18 cellular contexts compared by ENCODE assay signal in genomic region chr6:151058021-151058733, GRCh38.
DNase-seq lines count a peak whose midpoint lies in the region; ATAC-seq, FAIRE-seq and TF ChIP-seq lines count a peak whose summit lies in the region.
"Had no signal": no experiment of that assay in that cellular context is flagged by ENCODE, and none has a peak within 500 bp of the region (broad histone marks: within the 10 kb centered on the region; RNA-seq: fewer than 3 reads in every experiment).

No MANE protein-coding gene starts in this region.

- no peak overlapping the region for H3K9ac ChIP-seq in HepG2 (ENCODE audit: insufficient read depth, low read depth, low read length)
- peak overlapping the region in 1 of 2 donors; percentile 15 for H3K9ac ChIP-seq in kidney (ENCODE audit: low read length in 2 of 2)

- H3K4me3 Mint-ChIP-seq in naive thymus-derived CD8-positive, alpha-beta T cell = no peak overlapping the region
- H3K4me3 Mint-ChIP-seq in immature natural killer cell = no peak overlapping the region
- H3K4me3 Mint-ChIP-seq: IgD-negative memory B cell; natural killer cell; stimulated activated effector memory CD8-positive, alpha-beta T cell treated with anti-CD3 and anti-CD28 coated beads, Interleukin-12 subunit alpha, Interleukin-12 subunit beta, amount 100 ng/mL, for 72 hours; WTC11 had no signal

- no peaks in the 10 kb centered on the region for H3K79me2 ChIP-seq in HepG2 (ENCODE audit: insufficient read depth, low read length)

- peaks cover 47% of the 10 kb centered on the region for H3K4me1 ChIP-seq in HepG2 (ENCODE audit: insufficient read depth, low read length)
- peaks cover 0 to 8% (median 0%) of the 10 kb centered on the region in 4 donors for H3K4me1 ChIP-seq in right lobe of liver
- H3K4me1 ChIP-seq in kidney (ENCODE audit: control insufficient read depth in 1 of 2, insufficient read depth in 1 of 2, low read depth in 1 of 2, low read length in 2 of 2) = peaks cover 7 to 27% of the 10 kb centered on the region in 2 donors

- ATAC-seq in HepG2 = no peak
- ATAC-seq in right lobe of liver = no peak
- ATAC-seq in naive thymus-derived CD8-positive, alpha-beta T cell = no peak
- ATAC-seq: natural killer cell; sciatic nerve; stimulated activated effector memory CD8-positive, alpha-beta T cell treated with anti-CD3 and anti-CD28 coated beads, Interleukin-12 subunit alpha, Interleukin-12 subunit beta, amount 100 ng/mL, for 72 hours; WTC11 had no signal

- no peak for DNase-seq in HepG2 (ENCODE audit: low spot score)
- DNase-seq in right lobe of liver = no peak
- DNase-seq in dermis microvascular lymphatic vessel endothelial cell (ENCODE audit: low read depth in 2 of 2) = peak; percentile 36 to 48
- no peak for DNase-seq in kidney
- DNase-seq in hippocampal formation (lab: John Stamatoyannopoulos, UW) = no peak
- no peak for DNase-seq in naive thymus-derived CD8-positive, alpha-beta T cell
- no peak for DNase-seq in immature natural killer cell
- DNase-seq in NK-92 (lab: John Stamatoyannopoulos, UW; ENCODE audit: unreplicated experiment) = no peak
- DNase-seq: activated gamma-delta T cell treated with Interleukin-2 at 50 U/mL for 16 hours; Caco-2; natural killer cell; NCI-H2227 treated with DMSO at 0.1 percent for 48 hours; stimulated activated CD4-positive, alpha-beta T cell treated with anti-CD3 and anti-CD28 coated beads, Interleukin-4, amount 100 ng/mL, for 4 hours had no signal

- no peaks in the 10 kb centered on the region for H3K4me1 Mint-ChIP-seq in naive thymus-derived CD8-positive, alpha-beta T cell
- H3K4me1 Mint-ChIP-seq in immature natural killer cell = no peaks in the 10 kb centered on the region
- H3K4me1 Mint-ChIP-seq: IgD-negative memory B cell; natural killer cell; stimulated activated effector memory CD8-positive, alpha-beta T cell treated with anti-CD3 and anti-CD28 coated beads, Interleukin-12 subunit alpha, Interleukin-12 subunit beta, amount 100 ng/mL, for 72 hours; WTC11 had no signal

- H3K27ac ChIP-seq in HepG2 (ENCODE audit: extremely low read length, insufficient read depth, low read length) = no peak overlapping the region
- H3K27ac ChIP-seq in right lobe of liver = no peak overlapping the region
- peak overlapping the region; percentile 7 to 14 for H3K27ac ChIP-seq in kidney (ENCODE audit: low read depth in 2 of 2, low read length in 2 of 2)

- WGBS in HepG2 (ENCODE audit: low lambda C conversion rate) = 95% methylated on average over 8 of the region's 9 CpGs
- 91% methylated on average over 7 of the region's 9 CpGs for WGBS in right lobe of liver (ENCODE audit: insufficient coverage, low coverage, low lambda C conversion rate, missing lambda C conversion rate)

- CTCF ChIA-PET in HepG2 (lab: Yijun Ruan, JAX; ENCODE audit: low intra/inter-chr PET ratio, low total read pairs) = no interaction called here

- H3K36me3 ChIP-seq in HepG2 (replicated peaks in 1 of 2; ENCODE audit: control insufficient read depth in 1 of 2, insufficient read depth in 2 of 2, low read length in 2 of 2) = no peaks in the 10 kb centered on the region; a peak in 1 of 5 replicates
- no peaks in the 10 kb centered on the region for H3K36me3 ChIP-seq in right lobe of liver
- H3K36me3 ChIP-seq in kidney (ENCODE audit: control insufficient read depth in 1 of 2, insufficient read depth in 2 of 2, low read length in 2 of 2) = no peaks in the 10 kb centered on the region

- H4K20me1 ChIP-seq in HepG2 (ENCODE audit: insufficient read depth, low read length) = no peaks in the 10 kb centered on the region

- TF ChIP-seq EP300 in HepG2 (IDR thresholded peaks at IDR 0.05; ENCODE audit: low read depth in 2 of 2, low read length in 2 of 2) (no peak), HepG2 (CRISPR knock-in tag; IDR thresholded peaks at IDR 0.05; ENCODE audit: borderline replicate concordance) (no peak)

- FAIRE-seq in HepG2 (lab: Jason Lieb, UNC) = no peak
- FAIRE-seq in kidney (lab: Jason Lieb, UNC) = no peak
- FAIRE-seq: G401.6 had no signal

- H3K27me3 ChIP-seq in HepG2 (ENCODE audit: control insufficient read depth in 1 of 2, insufficient read depth in 2 of 2, low read length in 2 of 2) = no peaks in the 10 kb centered on the region
- H3K27me3 ChIP-seq in right lobe of liver = no peaks in the 10 kb centered on the region

- no peak for TF ChIP-seq CTCF in HepG2 (CRISPR knock-in tag; IDR thresholded peaks at IDR 0.05)
- no peak for TF ChIP-seq CTCF in right lobe of liver (IDR thresholded peaks at IDR 0.05)
- no peak for TF ChIP-seq CTCF in kidney (IDR thresholded peaks at IDR 0.05; ENCODE audit: borderline replicate concordance, extremely low read depth, insufficient read depth)

- no peaks in the 10 kb centered on the region for H3K9me3 Mint-ChIP-seq in naive thymus-derived CD8-positive, alpha-beta T cell
- H3K9me3 Mint-ChIP-seq in immature natural killer cell = no peaks in the 10 kb centered on the region
- H3K9me3 Mint-ChIP-seq: IgD-negative memory B cell; natural killer cell; stimulated activated effector memory CD8-positive, alpha-beta T cell treated with anti-CD3 and anti-CD28 coated beads, Interleukin-12 subunit alpha, Interleukin-12 subunit beta, amount 100 ng/mL, for 72 hours; WTC11 had no signal

- H3K27ac Mint-ChIP-seq in naive thymus-derived CD8-positive, alpha-beta T cell = peak overlapping the region in 1 of 10 donors; percentile 46
- no peak overlapping the region for H3K27ac Mint-ChIP-seq in immature natural killer cell
- H3K27ac Mint-ChIP-seq: IgD-negative memory B cell; natural killer cell; stimulated activated effector memory CD8-positive, alpha-beta T cell treated with anti-CD3 and anti-CD28 coated beads, Interleukin-12 subunit alpha, Interleukin-12 subunit beta, amount 100 ng/mL, for 72 hours; WTC11 had no signal

- in situ Hi-C loops in HepG2 (cut with HindIII; ENCODE audit: extremely low pct_ligation_motif_present, low pct_unique_long_range_greater_than_20kb) = no loop called here

- H3K9me3 ChIP-seq in HepG2 (ENCODE audit: low read length) = no peaks in the 10 kb centered on the region
- H3K9me3 ChIP-seq in right lobe of liver = no peaks in the 10 kb centered on the region
- H3K9me3 ChIP-seq in kidney (ENCODE audit: control insufficient read depth in 1 of 2, low read length in 2 of 2) = no peaks in the 10 kb centered on the region
- H3K9me3 ChIP-seq: Caco-2 had no signal

- intact Hi-C loops in HepG2 (cut with micrococcal nuclease; ENCODE audit: unreplicated experiment) (no loop called here), right lobe of liver (cut with DNase I) (no loop called here), kidney (cut with DNase I) (no loop called here)

- H3K4me3 ChIP-seq in HepG2 (replicated peaks in 1 of 3; ENCODE audit: insufficient read depth in 1 of 3, low read depth in 2 of 3, low read length in 3 of 3) (no peak overlapping the region), right lobe of liver (no peak overlapping the region), kidney (ENCODE audit: low read length in 2 of 2) (no peak overlapping the region)

- POLR2A ChIA-PET in HepG2 (lab: Yijun Ruan, JAX) = interaction anchor here (1.1 kb wide), 1 partner anchor 22 kb away, joined by 4 read pairs; no protein-coding TSS in a partner anchor
- POLR2A ChIA-PET in naive thymus-derived CD8-positive, alpha-beta T cell (lab: Charles Lee) = no interaction called here

- no peaks in the 10 kb centered on the region for H3K27me3 Mint-ChIP-seq in naive thymus-derived CD8-positive, alpha-beta T cell
- no peaks in the 10 kb centered on the region for H3K27me3 Mint-ChIP-seq in immature natural killer cell (ENCODE audit: low read depth in 3 of 3)
- H3K27me3 Mint-ChIP-seq: IgD-negative memory B cell had no signal

- H2AFZ ChIP-seq in HepG2 (ENCODE audit: low read length) = no peak overlapping the region

- no TSS peak for BruUV-seq in HepG2 (replicated peaks; lab: Mats Ljungman, UMichigan)

- H3K36me3 Mint-ChIP-seq in naive thymus-derived CD8-positive, alpha-beta T cell = no peaks in the 10 kb centered on the region
- no peaks in the 10 kb centered on the region for H3K36me3 Mint-ChIP-seq in immature natural killer cell
- H3K36me3 Mint-ChIP-seq: natural killer cell had no signal

- TF ChIP-seq POLR2A in HepG2 (IDR thresholded peaks at IDR 0.05; ENCODE audit: insufficient read depth in 1 of 2, low read depth in 2 of 2, low read length in 2 of 2) (no peak), right lobe of liver (IDR thresholded peaks at IDR 0.05) (no peak)

- H3K4me2 ChIP-seq in HepG2 (ENCODE audit: low read depth, low read length) = no peak overlapping the region

- TF ChIP-seq RAD21 in HepG2 (CRISPR knock-in tag; IDR thresholded peaks at IDR 0.05) = no peak

TF ChIP-seq in HepG2, 621 proteins besides CTCF, POLR2A, EP300 and RAD21:
- TF ChIP-seq ZNF432 (CRISPR knock-in tag; IDR thresholded peaks at IDR 0.05; ENCODE audit: borderline replicate concordance) (no peak), SIX4 (CRISPR knock-in tag; IDR thresholded peaks at IDR 0.05) (no peak), MATR3 (CRISPR knock-in tag; IDR thresholded peaks at IDR 0.05) (no peak), ARID2 (CRISPR knock-in tag; IDR thresholded peaks at IDR 0.05; ENCODE audit: borderline replicate concordance) (no peak), ZNF460 (CRISPR knock-in tag; IDR thresholded peaks at IDR 0.05; ENCODE audit: borderline replicate concordance) (no peak), ZNF296 (CRISPR knock-in tag; conservative IDR thresholded peaks at IDR 0.05) (0 out of 2 replicates have a peak, but pooled peaks have one; percentile 34)

Comparison
In these comparisons a context has a peak if more than half of its experiments do, and no peak if none do; other contexts are left out.
1. DNase-seq: peak in dermis microvascular lymphatic vessel endothelial cell (2 of 2); none in HepG2 (single experiment), right lobe of liver (0 of 3), kidney (single experiment), hippocampal formation (0 of 2), naive thymus-derived CD8-positive, alpha-beta T cell (0 of 10), immature natural killer cell (0 of 3) and NK-92 (single experiment).
2. H3K27ac ChIP-seq: peak in kidney (2 of 2); none in HepG2 (single experiment) and right lobe of liver (0 of 3).